In the genomic region with DNA sequence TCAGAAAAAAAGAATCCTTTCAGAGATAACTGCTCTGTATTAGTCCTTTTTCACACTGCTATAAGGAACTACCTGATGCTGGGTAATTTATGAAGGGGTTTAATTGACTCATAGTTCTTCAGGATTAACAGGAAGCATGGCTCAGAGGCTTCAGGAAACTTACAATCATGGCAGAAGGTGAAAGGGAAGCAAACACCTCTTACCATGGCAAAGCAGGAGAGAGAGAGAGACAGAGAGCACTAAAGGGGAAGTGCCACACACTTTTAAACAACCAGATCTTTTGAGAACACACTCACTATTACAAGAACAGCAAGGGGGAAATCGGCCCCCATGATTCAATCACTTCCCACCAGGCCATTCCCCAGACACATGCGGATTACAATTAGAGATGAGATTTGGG, we compare ENCODE assay signal across 2 cellular contexts.
TF ChIP-seq lines count a peak whose summit lies in the region.

No MANE protein-coding gene starts in this region.

TF ChIP-seq in IMR-90, 13 proteins besides CTCF, POLR2A, EP300 and RAD21:
- TF ChIP-seq, protein P1, sequence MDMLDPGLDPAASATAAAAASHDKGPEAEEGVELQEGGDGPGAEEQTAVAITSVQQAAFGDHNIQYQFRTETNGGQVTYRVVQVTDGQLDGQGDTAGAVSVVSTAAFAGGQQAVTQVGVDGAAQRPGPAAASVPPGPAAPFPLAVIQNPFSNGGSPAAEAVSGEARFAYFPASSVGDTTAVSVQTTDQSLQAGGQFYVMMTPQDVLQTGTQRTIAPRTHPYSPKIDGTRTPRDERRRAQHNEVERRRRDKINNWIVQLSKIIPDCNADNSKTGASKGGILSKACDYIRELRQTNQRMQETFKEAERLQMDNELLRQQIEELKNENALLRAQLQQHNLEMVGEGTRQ (IDR thresholded peaks at IDR 0.05; ENCODE audit: low read depth, low read length): no peak
- no peak for TF ChIP-seq MXI1 (IDR thresholded peaks at IDR 0.05; ENCODE audit: borderline replicate concordance, low read depth, low read length)
- no peak for TF ChIP-seq SMC3 (IDR thresholded peaks at IDR 0.05; ENCODE audit: low read depth, low read length)
- no peak for TF ChIP-seq NFE2L2 (IDR thresholded peaks at IDR 0.05; ENCODE audit: low read depth, low read length)
- TF ChIP-seq BHLHE40 (IDR thresholded peaks at IDR 0.05; ENCODE audit: low read depth, low read length): no peak
- no peak for TF ChIP-seq FOS (IDR thresholded peaks at IDR 0.05; ENCODE audit: low read depth, low read length)
- TF ChIP-seq, protein P2, sequence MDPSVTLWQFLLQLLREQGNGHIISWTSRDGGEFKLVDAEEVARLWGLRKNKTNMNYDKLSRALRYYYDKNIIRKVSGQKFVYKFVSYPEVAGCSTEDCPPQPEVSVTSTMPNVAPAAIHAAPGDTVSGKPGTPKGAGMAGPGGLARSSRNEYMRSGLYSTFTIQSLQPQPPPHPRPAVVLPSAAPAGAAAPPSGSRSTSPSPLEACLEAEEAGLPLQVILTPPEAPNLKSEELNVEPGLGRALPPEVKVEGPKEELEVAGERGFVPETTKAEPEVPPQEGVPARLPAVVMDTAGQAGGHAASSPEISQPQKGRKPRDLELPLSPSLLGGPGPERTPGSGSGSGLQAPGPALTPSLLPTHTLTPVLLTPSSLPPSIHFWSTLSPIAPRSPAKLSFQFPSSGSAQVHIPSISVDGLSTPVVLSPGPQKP (IDR thresholded peaks at IDR 0.05; ENCODE audit: borderline replicate concordance, low read depth, low read length): no peak

TF ChIP-seq in K562, 482 proteins besides CTCF, POLR2A, EP300 and RAD21:
- no peak for TF ChIP-seq CREBBP (IDR thresholded peaks at IDR 0.05; ENCODE audit: low read depth, low read length)
- TF ChIP-seq HDGF (IDR thresholded peaks at IDR 0.05): no peak
- no peak for TF ChIP-seq ZNF696 (CRISPR knock-in tag; conservative IDR thresholded peaks at IDR 0.05)
- TF ChIP-seq SPI1 (IDR thresholded peaks at IDR 0.05; ENCODE audit: borderline replicate concordance, low read depth, low read length): peak; percentile 56; the same call in 1 of the 2 replicates
- no peak for TF ChIP-seq CCNT2 (IDR thresholded peaks at IDR 0.05; ENCODE audit: borderline replicate concordance, extremely low read depth, insufficient read length, low read depth, low read length)
TF ChIP-seq in K562: peak in this region for 1.
